11 cellular contexts compared by ENCODE assay signal in the genomic region with DNA sequence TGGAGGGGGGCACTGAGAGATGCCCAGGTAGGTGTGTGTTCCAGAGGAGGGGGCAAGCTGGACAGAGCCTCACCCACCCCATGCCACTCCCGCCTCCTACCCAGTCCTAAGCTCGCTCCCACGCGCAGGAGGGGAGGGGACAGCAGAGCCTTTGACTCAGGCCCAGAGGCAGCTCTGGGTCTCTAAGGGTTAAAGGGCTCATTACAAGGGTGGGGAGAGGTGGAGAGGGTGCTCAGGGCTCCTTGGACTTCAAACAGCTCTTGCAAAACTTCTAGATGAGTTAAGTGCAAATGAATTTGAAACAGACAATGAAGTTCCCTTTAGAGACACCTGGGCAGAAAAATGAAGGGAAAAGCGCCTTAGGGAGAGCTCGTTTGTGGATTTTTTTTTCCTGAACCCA.
DNase-seq lines count a peak whose midpoint lies in the region; ATAC-seq and TF ChIP-seq lines count a peak whose summit lies in the region.
"Had no signal": no experiment of that assay in that cellular context is flagged by ENCODE, and none has a peak within 500 bp of the region (broad histone marks: within the 10 kb centered on the region; RNA-seq: fewer than 3 reads in every experiment).

No MANE protein-coding gene starts in this region.

- WGBS in suprapubic skin: 21% methylated on average over 5 of the region's 6 CpGs
- 71 to 76% (median 73%) methylated on average over 6 of the region's 6 CpGs for WGBS in adrenal gland, 4 donors

- no peak for TF ChIP-seq CTCF in RWPE2 (IDR thresholded peaks at IDR 0.05; ENCODE audit: poor library complexity, severe bottlenecking)
- no peak for TF ChIP-seq CTCF in suprapubic skin (IDR thresholded peaks at IDR 0.05)
- TF ChIP-seq CTCF in adrenal gland (IDR thresholded peaks at IDR 0.05): no peak

- no peak overlapping the region for H3K9ac ChIP-seq in HUES48 (ENCODE audit: low read depth, low read length)

- no peak for TF ChIP-seq POLR2A in suprapubic skin (IDR thresholded peaks at IDR 0.05)
- TF ChIP-seq POLR2A in adrenal gland (IDR thresholded peaks at IDR 0.05): no peak

- H3K4me3 ChIP-seq in HUES48 (ENCODE audit: low read depth, low read length): no peak overlapping the region
- H3K4me3 ChIP-seq in RWPE2 (ENCODE audit: severe bottlenecking): peak overlapping the region; percentile 16
- H3K4me3 ChIP-seq in suprapubic skin: peak overlapping the region; percentile 33
- H3K4me3 ChIP-seq in adrenal gland: no peak overlapping the region

- H3K27me3 ChIP-seq in HUES48 (ENCODE audit: control insufficient read depth, insufficient read depth, low read length) (no peaks in the 10 kb centered on the region; the same call in 1 of the 2 replicates), RWPE2 (ENCODE audit: insufficient read depth, poor library complexity, severe bottlenecking) (no peaks in the 10 kb centered on the region), suprapubic skin (peaks cover 20% of the 10 kb centered on the region), adrenal gland (no peaks in the 10 kb centered on the region)

- no peak for TF ChIP-seq EP300 in suprapubic skin (IDR thresholded peaks at IDR 0.05)

- H3K9me3 ChIP-seq in HUES48 (ENCODE audit: control insufficient read depth, insufficient read depth, low read length) (no peaks in the 10 kb centered on the region), RWPE2 (ENCODE audit: severe bottlenecking) (no peaks in the 10 kb centered on the region), suprapubic skin (no peaks in the 10 kb centered on the region), adrenal gland (replicated peaks in 1 of 3) (no peaks in the 10 kb centered on the region)

- H3K4me1 ChIP-seq in HUES48 (ENCODE audit: control insufficient read depth, insufficient read depth, low read length) (peaks cover 25% of the 10 kb centered on the region), RWPE2 (ENCODE audit: insufficient read depth, poor library complexity, severe bottlenecking) (peaks cover 33% of the 10 kb centered on the region), suprapubic skin (peaks cover 58% of the 10 kb centered on the region), adrenal gland (replicated peaks in 1 of 2) (no peaks in the 10 kb centered on the region)

- intact Hi-C loops in adrenal gland (cut with DNase I): no loop called here

- peak; percentile 92 for DNase-seq in RWPE2 (ENCODE audit: low spot score)
- DNase-seq in iPS-NIHi11 (ENCODE audit: low spot score): peak; percentile 41
- DNase-seq in suprapubic skin (ENCODE audit: low spot score in 2 of 2): peak in 1 of 2 donors; percentile 60
- DNase-seq in NCI-H2081 (lab: John Stamatoyannopoulos, UW): no peak
- DNase-seq in adrenal gland: no peak
- DNase-seq: activated naive CD8-positive, alpha-beta T cell treated with anti-CD3 and anti-CD28 coated beads, Interleukin-2, amount 10 ng/mL, durations not matched to agents 7 days and 5 days; effector CD4-positive, alpha-beta T cell; NCI-H524; stimulated activated CD4-positive, alpha-beta T cell treated with anti-CD3 and anti-CD28 coated beads, Interleukin-4, amount 100 ng/mL, for 1 hour had no signal

- H3K27ac ChIP-seq in HUES48 (ENCODE audit: low read depth, low read length) (peak overlapping the region; percentile 46), RWPE2 (ENCODE audit: poor library complexity, severe bottlenecking) (peak overlapping the region; percentile 95), suprapubic skin (peak overlapping the region; percentile 91), adrenal gland (peak overlapping the region in 1 of 5 donors; percentile 40)

- ATAC-seq in RWPE2 (ENCODE audit: low read depth): peak; percentile 73
- ATAC-seq in HG02884 (IDR thresholded peaks at IDR 0.05; ENCODE audit: unreplicated experiment): no peak

- H3K36me3 ChIP-seq in HUES48 (ENCODE audit: control insufficient read depth, insufficient read depth, low read length): no peaks in the 10 kb centered on the region
- no peaks in the 10 kb centered on the region for H3K36me3 ChIP-seq in RWPE2 (ENCODE audit: low read depth)
- H3K36me3 ChIP-seq in suprapubic skin: no peaks in the 10 kb centered on the region
- H3K36me3 ChIP-seq in adrenal gland (replicated peaks in 1 of 2): no peaks in the 10 kb centered on the region

Comparison
In these comparisons a context has a peak if more than half of its experiments do, and no peak if none do; other contexts are left out.
1. H3K4me3 ChIP-seq: peak in RWPE2 (single experiment) and suprapubic skin (single experiment); none in HUES48 (single experiment) and adrenal gland (0 of 4).
2. DNase-seq: peak in RWPE2 (single experiment) and iPS-NIHi11 (single experiment); none in NCI-H2081 (0 of 2) and adrenal gland (0 of 7).